ENCODE assay signal across 9 cellular contexts in genomic region chr10:79608505-79609375, GRCh38. TPM values are rescaled to one million over a fixed set of nuclear protein-coding genes. Genes with fewer than 3 reads are reported as not detected.
A peak's percentile ranks its signal among the peaks of the same experiment; 100 is the strongest.
DNase-seq lines count a peak whose midpoint lies in the region; ATAC-seq and TF ChIP-seq lines count a peak whose summit lies in the region.
"Had no signal": no experiment of that assay in that cellular context is flagged by ENCODE, and none has a peak within 500 bp of the region (broad histone marks: within the 10 kb centered on the region; RNA-seq: fewer than 3 reads in every experiment).

No MANE protein-coding gene starts in this region.

- H3K4me3 ChIP-seq in PC-9: no peak overlapping the region
- no peak overlapping the region for H3K4me3 ChIP-seq in lung

- no peaks in the 10 kb centered on the region for H3K36me3 Mint-ChIP-seq in CD14-positive monocyte
- H3K36me3 Mint-ChIP-seq in brain: no peaks in the 10 kb centered on the region
- H3K36me3 Mint-ChIP-seq in stimulated activated memory B cell treated with anti-CD40 and anti-IgM and Interleukin-4, amounts not matched to agents 10 μg/mL and 1 μg/mL and 100 μg/mL, for 72 hours: no peaks in the 10 kb centered on the region

- no peak for ATAC-seq in lung (ENCODE audit: insufficient read depth, low FRiP score)
- no peak for ATAC-seq in HG03039 (IDR thresholded peaks at IDR 0.05; ENCODE audit: unreplicated experiment)
- ATAC-seq in stimulated activated memory B cell treated with anti-CD40 and anti-IgM and Interleukin-4, amounts not matched to agents 10 μg/mL and 1 μg/mL and 100 μg/mL, for 72 hours: no peak

- intact Hi-C loops in CD14-positive monocyte (cut with micrococcal nuclease) (no loop called here), PC-9 (cut with micrococcal nuclease; ENCODE audit: unreplicated experiment) (no loop called here)

- no peaks in the 10 kb centered on the region for H3F3A ChIP-seq in PC-9 (ENCODE audit: insufficient read depth, low read depth)

- no peaks in the 10 kb centered on the region for H4K20me1 ChIP-seq in PC-9 (ENCODE audit: insufficient read depth)

- BruUV-seq in PC-9 (replicated peaks; lab: Mats Ljungman, UMichigan): no TSS peak

- peak; percentile 67 for TF ChIP-seq CTCF in CD14-positive monocyte (IDR thresholded peaks at IDR 0.05)
- peak; percentile 63 for TF ChIP-seq CTCF in PC-9 (conservative IDR thresholded peaks at IDR 0.05)
- TF ChIP-seq CTCF in brain (conservative IDR thresholded peaks at IDR 0.05): peak; percentile 40 to 44
- TF ChIP-seq CTCF in lung (IDR thresholded peaks at IDR 0.05; ENCODE audit: control extremely low read depth, extremely low read depth): peak; percentile 39

- 58 to 64% methylated on average over 20 of the region's 20 CpGs for WGBS in lung, 2 donors

- H3K36me3 ChIP-seq in PC-9 (ENCODE audit: low read depth): no peaks in the 10 kb centered on the region
- peaks cover 0 to 2% of the 10 kb centered on the region in 2 donors for H3K36me3 ChIP-seq in lung (ENCODE audit: control insufficient read depth in 2 of 2, insufficient read depth in 2 of 2, low read length in 2 of 2)

- no peak overlapping the region for H3K27ac ChIP-seq in PC-9
- H3K27ac ChIP-seq in lung (ENCODE audit: low read depth in 1 of 2, low read length in 1 of 2): no peak overlapping the region

- POLR2A ChIA-PET in PC-9 (lab: Charles Lee; ENCODE audit: unreplicated experiment): no interaction called here

- H3K9me3 Mint-ChIP-seq in CD14-positive monocyte (peaks cover 0 to 2% (median 0%) of the 10 kb centered on the region in 7 donors), brain (no peaks in the 10 kb centered on the region)
- no peaks in the 10 kb centered on the region for H3K9me3 Mint-ChIP-seq in stimulated activated memory B cell treated with anti-CD40 and anti-IgM and Interleukin-4, amounts not matched to agents 10 μg/mL and 1 μg/mL and 100 μg/mL, for 72 hours
- H3K9me3 Mint-ChIP-seq: IgD-negative memory B cell had no signal

- DNase-seq in CD14-positive monocyte (ENCODE audit: low spot score) (no peak), GM19238 (ENCODE audit: insufficient read length, low spot score) (peak; percentile 31), PC-9 (no peak), lung (ENCODE audit: low spot score) (no peak), DMS79 (lab: John Stamatoyannopoulos, UW) (no peak)

- no peak overlapping the region for H2AFZ ChIP-seq in PC-9

- H3K27me3 ChIP-seq in PC-9 (ENCODE audit: insufficient read depth, low read depth): peaks cover 35% of the 10 kb centered on the region; the same call in 1 of the 2 replicates
- H3K27me3 ChIP-seq in lung (ENCODE audit: control insufficient read depth, insufficient read depth): no peaks in the 10 kb centered on the region

- H3K27me3 Mint-ChIP-seq in CD14-positive monocyte (ENCODE audit: low read depth in 3 of 3): peaks cover 3 to 5% (median 5%) of the 10 kb centered on the region in 3 donors
- peaks cover 13% of the 10 kb centered on the region for H3K27me3 Mint-ChIP-seq in brain
- peaks cover 28% of the 10 kb centered on the region for H3K27me3 Mint-ChIP-seq in stimulated activated memory B cell treated with anti-CD40 and anti-IgM and Interleukin-4, amounts not matched to agents 10 μg/mL and 1 μg/mL and 100 μg/mL, for 72 hours

- CTCF ChIA-PET in PC-9 (lab: Charles Lee): no interaction called here

- H3K9me3 ChIP-seq in PC-9 (ENCODE audit: insufficient read depth, low read depth) (no peaks in the 10 kb centered on the region), lung (ENCODE audit: control insufficient read depth in 2 of 2, insufficient read depth in 1 of 2, low read length in 1 of 2) (no peaks in the 10 kb centered on the region)

- H3K79me2 ChIP-seq in PC-9 (ENCODE audit: low read depth): no peaks in the 10 kb centered on the region

- H3K4me1 Mint-ChIP-seq in CD14-positive monocyte (peaks cover 2% of the 10 kb centered on the region), brain (no peaks in the 10 kb centered on the region)
- no peaks in the 10 kb centered on the region for H3K4me1 Mint-ChIP-seq in stimulated activated memory B cell treated with anti-CD40 and anti-IgM and Interleukin-4, amounts not matched to agents 10 μg/mL and 1 μg/mL and 100 μg/mL, for 72 hours
- H3K4me1 Mint-ChIP-seq: IgD-negative memory B cell had no signal

- H3K4me2 ChIP-seq in PC-9: no peak overlapping the region

- H3K9me2 ChIP-seq in PC-9 (ENCODE audit: insufficient read depth): no peaks in the 10 kb centered on the region

- H3K4me1 ChIP-seq in PC-9 (replicated peaks; ENCODE audit: insufficient read depth): no peaks in the 10 kb centered on the region
- H3K4me1 ChIP-seq in lung (ENCODE audit: control insufficient read depth in 2 of 2, insufficient read depth in 2 of 2, low read length in 2 of 2): peaks cover 0 to 5% of the 10 kb centered on the region in 2 donors

- H3K27ac Mint-ChIP-seq in CD14-positive monocyte: no peak overlapping the region
- no peak overlapping the region for H3K27ac Mint-ChIP-seq in brain
- no peak overlapping the region for H3K27ac Mint-ChIP-seq in stimulated activated memory B cell treated with anti-CD40 and anti-IgM and Interleukin-4, amounts not matched to agents 10 μg/mL and 1 μg/mL and 100 μg/mL, for 72 hours
- H3K27ac Mint-ChIP-seq: IgD-negative memory B cell had no signal

- H3K4me3 Mint-ChIP-seq in CD14-positive monocyte: no peak overlapping the region
- no peak overlapping the region for H3K4me3 Mint-ChIP-seq in brain
- no peak overlapping the region for H3K4me3 Mint-ChIP-seq in stimulated activated memory B cell treated with anti-CD40 and anti-IgM and Interleukin-4, amounts not matched to agents 10 μg/mL and 1 μg/mL and 100 μg/mL, for 72 hours
- H3K4me3 Mint-ChIP-seq: IgD-negative memory B cell had no signal

RNA-seq across cellular contexts. Expression of gene SFTPA1, which starts 2.0 kb away (rescaled TPM):
- polyA plus RNA-seq in CD14-positive monocyte (not detected), brain (ENCODE audit: insufficient read depth, low read depth, low replicate concordance) (not detected), lung (1,000 to 10,000 TPM; 3,653 to 7,035 TPM)
- total RNA-seq in PC-9 (2021) (not detected in 2 replicates), lung (1,000 to 10,000 TPM; 3,820 to 8,195 TPM)
- polyA plus RNA-seq: IgD-negative memory B cell had no signal

RNA-seq across cellular contexts. Expression of gene SFTPA2, which starts 48.5 kb away (rescaled TPM):
- polyA plus RNA-seq in CD14-positive monocyte: not detected
- not detected in 2 replicates for total RNA-seq in PC-9 (2021)
- polyA plus RNA-seq in brain (ENCODE audit: insufficient read depth, low read depth, low replicate concordance): 0.29 TPM
- 1,000 to 10,000 TPM in 1 of 2 donors, 100 to 1,000 TPM in 1; 921 to 7,888 TPM for total RNA-seq in lung
- over 10,000 TPM in 1 of 2 donors, 1,000 to 10,000 TPM in 1; 4,237 to 22,611 TPM for polyA plus RNA-seq in lung
- polyA plus RNA-seq: IgD-negative memory B cell had no signal

Comparison
In these comparisons a context has a peak if more than half of its experiments do, and no peak if none do; other contexts are left out.
1. RNA of gene SFTPA1, which starts 2.0 kb away (polyA plus RNA-seq): 3,653 to 7,035 TPM in lung; not detected in CD14-positive monocyte and not detected in brain (single experiment); every median in the first group is over 1,000 times any median in the second.
2. RNA of gene SFTPA2, which starts 48.5 kb away (polyA plus RNA-seq): 4,237 to 22,611 TPM in lung; 0.29 TPM in brain (single experiment) and not detected in CD14-positive monocyte; every median in the first group is over 1,000 times any median in the second.
3. Peak in every context shown above with its lines, with median percentiles within 50 percentile points of each other: CTCF ChIP-seq.